ENCODE assay signal across 35 cellular contexts in the genomic region with DNA sequence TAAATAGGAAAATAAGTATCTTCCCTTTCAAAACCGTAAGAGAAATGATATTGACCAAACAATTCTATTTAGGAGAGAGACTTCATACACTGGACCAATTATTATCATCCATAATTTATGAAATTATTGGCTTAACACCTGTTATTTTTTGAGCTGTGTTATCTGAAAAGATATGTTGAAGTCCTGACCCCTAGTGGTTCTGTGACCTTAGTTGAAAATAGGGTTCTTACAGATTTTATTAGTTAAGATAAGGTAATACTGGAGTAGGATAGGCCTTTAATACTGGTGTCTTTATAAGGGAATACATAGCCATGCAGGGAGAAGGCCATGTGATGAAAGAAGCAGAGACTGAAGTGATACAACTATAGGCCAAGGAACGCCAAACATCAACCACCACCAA.
"Had no signal": no experiment of that assay in that cellular context is flagged by ENCODE, and none has a peak within 500 bp of the region (broad histone marks: within the 10 kb centered on the region; RNA-seq: fewer than 3 reads in every experiment).

No MANE protein-coding gene starts in this region.

- H3K27ac ChIP-seq: KMS-11, RWPE1, VCaP had no signal

- H3K9ac ChIP-seq: KMS-11 had no signal

- H3K36me3 Mint-ChIP-seq: activated CD4-positive, alpha-beta memory T cell treated with anti-CD3 and anti-CD28 coated beads for 36 hours; activated naive CD4-positive, alpha-beta T cell treated with anti-CD3 and anti-CD28 coated beads, Interleukin-2, amount 10 ng/mL, durations not matched to agents 7 days and 5 days; activated naive CD8-positive, alpha-beta T cell; brain had no signal

- H3K4me2 ChIP-seq: KMS-11 had no signal

- H3K27me3 Mint-ChIP-seq: activated B cell treated with CpG ODN at 0.5 μM for 24 hours; activated CD4-positive, alpha-beta memory T cell treated with anti-CD3 and anti-CD28 coated beads for 36 hours; activated naive CD4-positive, alpha-beta T cell treated with anti-CD3 and anti-CD28 coated beads, Interleukin-2, amount 10 ng/mL, durations not matched to agents 7 days and 5 days; activated naive CD8-positive, alpha-beta T cell; activated naive CD8-positive, alpha-beta T cell treated with anti-CD3 and anti-CD28 coated beads, Interleukin-2, amount 50 U/mL, for 24 hours; brain had no signal

- H3K4me1 Mint-ChIP-seq: activated B cell treated with CpG ODN at 0.5 μM for 24 hours; activated naive CD4-positive, alpha-beta T cell treated with anti-CD3 and anti-CD28 coated beads, Interleukin-2, amount 10 ng/mL, durations not matched to agents 7 days and 5 days; activated naive CD8-positive, alpha-beta T cell treated with anti-CD3 and anti-CD28 coated beads, Interleukin-2, amount 50 U/mL, for 24 hours had no signal

- H3K9me3 Mint-ChIP-seq: activated B cell treated with CpG ODN at 0.5 μM for 24 hours; activated T-cell treated with anti-CD3 and anti-CD28 coated beads, Interleukin-2, amount 50 U/mL, for 4 hours; brain had no signal

- H3K27ac Mint-ChIP-seq: activated B cell treated with CpG ODN at 0.5 μM for 24 hours; activated CD4-positive, alpha-beta memory T cell treated with anti-CD3 and anti-CD28 coated beads for 36 hours; activated naive CD4-positive, alpha-beta T cell treated with anti-CD3 and anti-CD28 coated beads, Interleukin-2, amount 10 ng/mL, durations not matched to agents 7 days and 5 days; activated naive CD8-positive, alpha-beta T cell; activated naive CD8-positive, alpha-beta T cell treated with anti-CD3 and anti-CD28 coated beads, Interleukin-2, amount 50 U/mL, for 24 hours; activated T-helper 1 cell treated with anti-CD3 and anti-CD28 coated beads, Interleukin-12 subunit alpha, Interleukin-12 subunit beta, Interleukin-2, Interleukin-4 antibody, amounts not matched to agents 30 ng/mL and 10 ng/mL and 1 ng/mL, durations not matched to agents 14 hours and 24 hours and 36 hours; brain had no signal

- DNase-seq: activated B cell treated with CpG ODN at 0.5 μM for 24 hours; activated CD4-positive, alpha-beta memory T cell treated with anti-CD3 and anti-CD28 coated beads for 36 hours; activated CD4-positive, alpha-beta T cell treated with anti-CD3 and anti-CD28 coated beads for 4 hours; activated CD4-positive, alpha-beta T cell treated with anti-CD3 and anti-CD28 coated beads, Interleukin-2, amount 50 U/mL, for 1 hour; activated CD4-positive, CD25-positive, alpha-beta regulatory T cell treated with anti-CD3 and anti-CD28 coated beads, Interleukin-2, amount 50 U/mL, for 72 hours; activated CD8-positive, alpha-beta memory T cell treated with anti-CD3 and anti-CD28 coated beads, Interleukin-2, amount 50 U/mL, for 4 hours; activated gamma-delta T cell treated with Interleukin-2 at 50 U/mL for 16 hours; activated naive CD4-positive, alpha-beta T cell treated with anti-CD3 and anti-CD28 coated beads, Interleukin-2, amount 10 ng/mL, durations not matched to agents 7 days and 5 days; activated naive CD8-positive, alpha-beta T cell treated with anti-CD3 and anti-CD28 coated beads, Interleukin-2, amount 50 U/mL, for 24 hours; activated T-cell treated with anti-CD3 and anti-CD28 coated beads for 4 hours; activated T-cell treated with anti-CD3 and anti-CD28 coated beads, Interleukin-2, amount 50 U/mL, for 4 hours; anterior cingulate cortex; caudate nucleus; cerebellar nuclear complex; MM.1S; NCI-H1105; NCI-H1417 treated with DMSO at 0.1 percent for 48 hours; NCI-H187 treated with DMSO at 0.1 percent for 48 hours; NCI-H2171 treated with DMSO at 0.1 percent for 48 hours; NCI-H226; NCI-H446 treated with DMSO at 0.1 percent for 48 hours; NCI-H69; NCI-H82; PC-3; Right ventricle myocardium superior; SW 1271; T-helper 1 cell; T-helper 2 cell; T-helper 9 cell had no signal

- H3K4me3 Mint-ChIP-seq: activated B cell treated with CpG ODN at 0.5 μM for 24 hours; activated CD4-positive, alpha-beta memory T cell treated with anti-CD3 and anti-CD28 coated beads for 36 hours; activated naive CD4-positive, alpha-beta T cell treated with anti-CD3 and anti-CD28 coated beads, Interleukin-2, amount 10 ng/mL, durations not matched to agents 7 days and 5 days; activated naive CD8-positive, alpha-beta T cell; activated naive CD8-positive, alpha-beta T cell treated with anti-CD3 and anti-CD28 coated beads, Interleukin-2, amount 50 U/mL, for 24 hours; activated T-cell treated with anti-CD3 and anti-CD28 coated beads, Interleukin-2, amount 50 U/mL, for 4 hours; activated T-helper 1 cell treated with anti-CD3 and anti-CD28 coated beads, Interleukin-12 subunit alpha, Interleukin-12 subunit beta, Interleukin-2, Interleukin-4 antibody, amounts not matched to agents 30 ng/mL and 10 ng/mL and 1 ng/mL, durations not matched to agents 14 hours and 24 hours and 36 hours; brain had no signal

- ATAC-seq: activated naive CD8-positive, alpha-beta T cell treated with anti-CD3 and anti-CD28 coated beads, Interleukin-2, amount 50 U/mL, for 24 hours; activated T-cell treated with anti-CD3 and anti-CD28 coated beads, Interleukin-2, amount 50 U/mL, for 4 hours; PC-3 had no signal
